In genomic region chr2:40201425-40201824, GRCh38 we compare ENCODE assay signal across 19 cellular contexts.
DNase-seq lines count a peak whose midpoint lies in the region; ATAC-seq, FAIRE-seq and TF ChIP-seq lines count a peak whose summit lies in the region.
"Had no signal": no experiment of that assay in that cellular context is flagged by ENCODE, and none has a peak within 500 bp of the region (broad histone marks: within the 10 kb centered on the region; RNA-seq: fewer than 3 reads in every experiment).

No MANE protein-coding gene starts in this region.

- H4K20me1 ChIP-seq in mammary epithelial cell (ENCODE audit: insufficient read depth, low read length) = no peaks in the 10 kb centered on the region
- no peaks in the 10 kb centered on the region for H4K20me1 ChIP-seq in astrocyte (ENCODE audit: insufficient read depth, low read length)

- TF ChIP-seq CTCF in mammary epithelial cell (conservative IDR thresholded peaks at IDR 0.05 in 1 of 2, IDR thresholded peaks at IDR 0.05 in 1 of 2; ENCODE audit: extremely low read depth in 1 of 2, insufficient read depth in 1 of 2, low read depth in 1 of 2, low read length in 2 of 2) = no peak
- no peak for TF ChIP-seq CTCF in MCF 10A (IDR thresholded peaks at IDR 0.05; ENCODE audit: unreplicated experiment)
- TF ChIP-seq CTCF in astrocyte (IDR thresholded peaks at IDR 0.05; ENCODE audit: insufficient read depth, low read depth, low read length) = no peak
- no peak for TF ChIP-seq CTCF in fibroblast of the aortic adventitia (IDR thresholded peaks at IDR 0.05; ENCODE audit: insufficient read depth, low read length)

- H3K18ac ChIP-seq in trophoblast cell (ENCODE audit: low read length) = no peak overlapping the region

- H3K27me3 Mint-ChIP-seq in MCF 10A (ENCODE audit: insufficient read depth, unreplicated experiment) (no peaks in the 10 kb centered on the region), astrocyte (ENCODE audit: low read depth, unreplicated experiment) (no peaks in the 10 kb centered on the region)
- H3K27me3 Mint-ChIP-seq: CD4-positive, CD25-positive, alpha-beta regulatory T cell had no signal

- no peak overlapping the region for H2BK12ac ChIP-seq in trophoblast cell (ENCODE audit: low read length)

- H3K27ac ChIP-seq in mammary epithelial cell (ENCODE audit: insufficient read depth, low read depth, low read length) = no peak overlapping the region
- no peak overlapping the region for H3K27ac ChIP-seq in astrocyte (ENCODE audit: low read depth, low read length)
- H3K27ac ChIP-seq in trophoblast cell (ENCODE audit: low read depth, low read length) = no peak overlapping the region
- H3K27ac ChIP-seq: SK-N-MC had no signal

- intact Hi-C loops in mammary epithelial cell (cut with micrococcal nuclease) (no loop called here), MCF 10A (cut with micrococcal nuclease) (no loop called here)

- H3K14ac ChIP-seq in trophoblast cell (ENCODE audit: low read length) = peak overlapping the region; percentile 40

- H3K9ac ChIP-seq in mammary epithelial cell (ENCODE audit: insufficient read depth, low read length) (no peak overlapping the region), astrocyte (ENCODE audit: low read length) (no peak overlapping the region), trophoblast cell (ENCODE audit: low read length) (no peak overlapping the region)

- H3K9me3 Mint-ChIP-seq in MCF 10A (ENCODE audit: unreplicated experiment) = no peaks in the 10 kb centered on the region
- no peaks in the 10 kb centered on the region for H3K9me3 Mint-ChIP-seq in astrocyte (ENCODE audit: unreplicated experiment)

- H3K36me3 ChIP-seq in mammary epithelial cell (ENCODE audit: insufficient read depth, low read length) (no peaks in the 10 kb centered on the region), astrocyte (ENCODE audit: insufficient read depth, low read length) (no peaks in the 10 kb centered on the region), trophoblast cell (ENCODE audit: control insufficient read depth in 1 of 2, insufficient read depth in 2 of 2, low read length in 2 of 2) (no peaks in the 10 kb centered on the region)
- H3K36me3 ChIP-seq: BE2C had no signal

- H3K27me3 ChIP-seq in mammary epithelial cell (ENCODE audit: insufficient read depth, low read length) (no peaks in the 10 kb centered on the region), astrocyte (ENCODE audit: insufficient read depth, low read length) (no peaks in the 10 kb centered on the region), trophoblast cell (ENCODE audit: insufficient read depth, low read length) (no peaks in the 10 kb centered on the region)
- H3K27me3 ChIP-seq: BE2C had no signal

- peaks cover 14% of the 10 kb centered on the region for H3K79me1 ChIP-seq in trophoblast cell (ENCODE audit: low read length)

- H3K23ac ChIP-seq in trophoblast cell (ENCODE audit: low read length) = no peak overlapping the region

- H3K9me3 ChIP-seq in mammary epithelial cell (replicated peaks; ENCODE audit: insufficient read depth, low read length) (no peaks in the 10 kb centered on the region), astrocyte (ENCODE audit: insufficient read depth, low read depth, low read length) (no peaks in the 10 kb centered on the region), trophoblast cell (ENCODE audit: insufficient read depth, low read depth, low read length) (no peaks in the 10 kb centered on the region)
- H3K9me3 ChIP-seq: BE2C had no signal

- H3K4me3 ChIP-seq in mammary epithelial cell (replicated peaks in 1 of 3; ENCODE audit: insufficient read depth in 1 of 3, low read depth in 2 of 3, low read length in 3 of 3) (no peak overlapping the region), astrocyte (ENCODE audit: insufficient read depth, low read depth, low read length) (no peak overlapping the region), fibroblast of the aortic adventitia (ENCODE audit: low read depth, low read length) (no peak overlapping the region), trophoblast cell (ENCODE audit: low read depth, low read length) (no peak overlapping the region)
- H3K4me3 ChIP-seq: SK-N-MC had no signal

- POLR2A ChIA-PET in MCF 10A (lab: Yijun Ruan, JAX) = no interaction called here

- no peak overlapping the region for H3K27ac Mint-ChIP-seq in MCF 10A (ENCODE audit: low read depth, unreplicated experiment)
- H3K27ac Mint-ChIP-seq in astrocyte (ENCODE audit: unreplicated experiment) = no peak overlapping the region

- BruUV-seq in mammary epithelial cell (replicated peaks; lab: Mats Ljungman, UMichigan) (no TSS peak), MCF 10A (replicated peaks; lab: Mats Ljungman, UMichigan) (no TSS peak)

- no peak overlapping the region for H4K8ac ChIP-seq in trophoblast cell (ENCODE audit: low read depth, low read length)

- H2AK5ac ChIP-seq in trophoblast cell (ENCODE audit: low read length) = no peak overlapping the region

- no peak overlapping the region for H4K12ac ChIP-seq in trophoblast cell (ENCODE audit: low read depth, low read length)

- H2AFZ ChIP-seq in mammary epithelial cell (ENCODE audit: low read depth, low read length) = no peak overlapping the region
- H2AFZ ChIP-seq in astrocyte (ENCODE audit: low read depth, low read length) = no peak overlapping the region
- H2AFZ ChIP-seq in trophoblast cell (ENCODE audit: insufficient read depth, low read length, poor library complexity) = no peak overlapping the region

- H3K4me3 Mint-ChIP-seq in MCF 10A (ENCODE audit: unreplicated experiment) (no peak overlapping the region), astrocyte (ENCODE audit: unreplicated experiment) (no peak overlapping the region)
- H3K4me3 Mint-ChIP-seq: CD4-positive, CD25-positive, alpha-beta regulatory T cell had no signal

- H3K4me1 Mint-ChIP-seq in MCF 10A (ENCODE audit: insufficient read depth, unreplicated experiment) = peaks cover 4% of the 10 kb centered on the region
- peaks cover 33% of the 10 kb centered on the region for H3K4me1 Mint-ChIP-seq in astrocyte (ENCODE audit: low read depth, unreplicated experiment)
- H3K4me1 Mint-ChIP-seq: CD4-positive, CD25-positive, alpha-beta regulatory T cell had no signal

- ATAC-seq in HG03565 (IDR thresholded peaks at IDR 0.05; ENCODE audit: unreplicated experiment) = no peak

- no peak overlapping the region for H4K91ac ChIP-seq in trophoblast cell (ENCODE audit: low read depth, low read length)

- H2BK5ac ChIP-seq in trophoblast cell (ENCODE audit: low read depth, low read length, poor library complexity) = no peak overlapping the region

- DNase-seq in mammary epithelial cell (peak; percentile 10), MCF 10A (ENCODE audit: unreplicated experiment) (no peak), astrocyte (ENCODE audit: low read depth) (peak; percentile 27), fibroblast of the aortic adventitia (ENCODE audit: low read depth) (peak; percentile 30), trophoblast cell (no peak), NCI-H69 (lab: John Stamatoyannopoulos, UW) (no peak), cerebellar cortex (ENCODE audit: low spot score) (no peak)
- DNase-seq: BE2C; CD4-positive, CD25-positive, alpha-beta regulatory T cell; COR-L47; NCI-H1105; NCI-H2081 treated with DMSO at 0.1 percent for 48 hours; NCI-H2227 treated with DMSO at 0.1 percent for 48 hours; NCI-H524; SHP77 had no signal

- H3K79me2 ChIP-seq in mammary epithelial cell (ENCODE audit: insufficient read depth, low read length) (no peaks in the 10 kb centered on the region), astrocyte (ENCODE audit: insufficient read depth, low read length) (no peaks in the 10 kb centered on the region), trophoblast cell (ENCODE audit: control insufficient read depth, insufficient read depth, low read length, poor library complexity) (no peaks in the 10 kb centered on the region)

- CTCF ChIA-PET in mammary epithelial cell (lab: Charles Lee; ENCODE audit: low non-redundant PET) (no interaction called here), MCF 10A (lab: Yijun Ruan, JAX) (interaction anchor here (1.2 to 2.5 kb wide), 2 partner anchors 8 to 12 kb away, joined by 5 to 11 read pairs; no protein-coding TSS in a partner anchor)

- H2BK120ac ChIP-seq in trophoblast cell (ENCODE audit: insufficient read depth, low read length, poor library complexity) = peak overlapping the region; percentile 46

- dilution Hi-C loops in mammary epithelial cell (cut with HindIII; ENCODE audit: low sequenced_read_pairs) = no loop called here

- no peak overlapping the region for H3K4ac ChIP-seq in trophoblast cell (ENCODE audit: low read depth, low read length)

- H3K4me1 ChIP-seq in mammary epithelial cell (ENCODE audit: insufficient read depth, low read length) = no peaks in the 10 kb centered on the region
- peaks cover 5% of the 10 kb centered on the region for H3K4me1 ChIP-seq in astrocyte (ENCODE audit: insufficient read depth, low read length)
- peaks cover 0 to 5% of the 10 kb centered on the region in 2 experiments for H3K4me1 ChIP-seq in trophoblast cell (ENCODE audit: control insufficient read depth in 1 of 2, insufficient read depth in 2 of 2, low read length in 2 of 2)

- FAIRE-seq in astrocyte (lab: Jason Lieb, UNC) = peak; percentile 55
- FAIRE-seq: GM12891, GM18507 had no signal

- H3K36me3 Mint-ChIP-seq in MCF 10A (ENCODE audit: insufficient read depth, unreplicated experiment) (peaks cover 6% of the 10 kb centered on the region), astrocyte (ENCODE audit: low read depth, unreplicated experiment) (no peaks in the 10 kb centered on the region)
- H3K36me3 Mint-ChIP-seq: CD4-positive, CD25-positive, alpha-beta regulatory T cell had no signal

- in situ Hi-C loops in mammary epithelial cell (cut with MboI; ENCODE audit: low sequenced_read_pairs in 2 of 2) = loop anchor here in 1 of 2 donors (25.0 kb wide), 2 partner anchors 289 to 561 kb away; no protein-coding TSS in a partner anchor

- H3K4me2 ChIP-seq in mammary epithelial cell (ENCODE audit: insufficient read depth, low read depth, low read length) (no peak overlapping the region), astrocyte (ENCODE audit: low read length) (no peak overlapping the region), trophoblast cell (ENCODE audit: low read length) (no peak overlapping the region)

Comparison
In these comparisons a context has a peak if more than half of its experiments do, and no peak if none do; other contexts are left out.
1. DNase-seq: peak in mammary epithelial cell (single experiment), astrocyte (single experiment) and fibroblast of the aortic adventitia (single experiment); none in MCF 10A (single experiment), trophoblast cell (0 of 2), NCI-H69 (single experiment) and cerebellar cortex (single experiment).